ENCODE assay signal across 17 cellular contexts in genomic region chr19:17968376-17968775, GRCh38. TPM values are rescaled to one million over a fixed set of nuclear protein-coding genes. Genes with fewer than 3 reads are reported as not detected.
DNase-seq lines count a peak whose midpoint lies in the region; ATAC-seq and TF ChIP-seq lines count a peak whose summit lies in the region.
"Had no signal": no experiment of that assay in that cellular context is flagged by ENCODE, and none has a peak within 500 bp of the region (broad histone marks: within the 10 kb centered on the region; RNA-seq: fewer than 3 reads in every experiment).

No MANE protein-coding gene starts in this region.

- DNase-seq in NCI-H345 treated with DMSO at 0.1 percent for 48 hours (lab: John Stamatoyannopoulos, UW; ENCODE audit: unreplicated experiment), result peak; percentile 53
- DNase-seq in NCI-H345 (lab: John Stamatoyannopoulos, UW), result no peak
- peak; percentile 69 for DNase-seq in H7
- DNase-seq in endodermal cell, result no peak
- DNase-seq in neuronal stem cell (ENCODE audit: low spot score), result no peak
- DNase-seq in NCI-H82 (lab: John Stamatoyannopoulos, UW), result no peak
- no peak for DNase-seq in activated CD4-positive, alpha-beta T cell treated with anti-CD3 and anti-CD28 coated beads for 36 hours
- DNase-seq: DMS153, GDM1, KG1, NCI-H2081 treated with DMSO at 0.1 percent for 48 hours, NCI-H524 treated with DMSO at 0.1 percent for 48 hours, PC-9 had no signal

- no peak overlapping the region for H4K91ac ChIP-seq in neuronal stem cell (ENCODE audit: low read depth, low read length, poor library complexity)

- peak overlapping the region; percentile 80 for H3K23ac ChIP-seq in neuronal stem cell (ENCODE audit: low read depth, low read length, poor library complexity)

- H3K14ac ChIP-seq in neuronal stem cell (ENCODE audit: low read length), result no peak overlapping the region

- H3K4me3 Mint-ChIP-seq in endodermal cell, result peak overlapping the region; percentile 71
- no peak overlapping the region for H3K4me3 Mint-ChIP-seq in activated T-helper 17 cell treated with anti-CD3 and anti-CD28 coated beads, Interleukin-2, amount 50 U/mL, for 72 hours
- H3K4me3 Mint-ChIP-seq in activated CD4-positive, alpha-beta T cell treated with anti-CD3 and anti-CD28 coated beads for 36 hours, result no peak overlapping the region

- 79 to 100% methylated on average over 1 to 4 of the region's 4 CpGs for WGBS in endodermal cell (ENCODE audit: insufficient coverage in 1 of 2, insufficient read length in 1 of 2), 2 experiments
- WGBS in neuronal stem cell (ENCODE audit: extremely low coverage in 2 of 2, insufficient read length in 2 of 2, insufficient replicate concordance in 1 of 2), 2 donors, result no CpG with 5 or more reads among the region's 4 CpGs

- peaks cover 37% of the 10 kb centered on the region for H3K27me3 Mint-ChIP-seq in endodermal cell (ENCODE audit: insufficient read depth)
- H3K27me3 Mint-ChIP-seq in activated T-helper 17 cell treated with anti-CD3 and anti-CD28 coated beads, Interleukin-2, amount 50 U/mL, for 72 hours, result peaks cover 33% of the 10 kb centered on the region
- peaks cover 28% of the 10 kb centered on the region for H3K27me3 Mint-ChIP-seq in activated CD4-positive, alpha-beta T cell treated with anti-CD3 and anti-CD28 coated beads for 36 hours

- no peak overlapping the region for H3K18ac ChIP-seq in neuronal stem cell (ENCODE audit: low read length)

- no peak overlapping the region for H3K27ac Mint-ChIP-seq in endodermal cell
- no peak overlapping the region for H3K27ac Mint-ChIP-seq in activated T-helper 17 cell treated with anti-CD3 and anti-CD28 coated beads, Interleukin-2, amount 50 U/mL, for 72 hours
- no peak overlapping the region for H3K27ac Mint-ChIP-seq in activated CD4-positive, alpha-beta T cell treated with anti-CD3 and anti-CD28 coated beads for 36 hours

- H3K4me1 ChIP-seq in endodermal cell (ENCODE audit: control insufficient read depth, insufficient read depth, low read length) (no peaks in the 10 kb centered on the region), neuronal stem cell (ENCODE audit: control insufficient read depth in 2 of 2, insufficient read depth in 1 of 2, low read depth in 1 of 2, low read length in 2 of 2) (peaks cover 13 to 18% of the 10 kb centered on the region in 2 donors)
- H3K4me1 ChIP-seq: HAP-1 had no signal

- H3K4me3 ChIP-seq in H7 (ENCODE audit: insufficient read depth, low read depth, low read length) (no peak overlapping the region), endodermal cell (ENCODE audit: low read length) (no peak overlapping the region), neuronal stem cell (ENCODE audit: low read length in 2 of 2) (no peak overlapping the region)
- H3K4me3 ChIP-seq: A549, PC-9 had no signal

- no peak overlapping the region for H2AFZ ChIP-seq in neuronal stem cell (ENCODE audit: low read length)
- H2AFZ ChIP-seq: PC-9 had no signal

- no peak for TF ChIP-seq CTCF in endodermal cell (conservative IDR thresholded peaks at IDR 0.05)

- H3K9me3 Mint-ChIP-seq in endodermal cell, result no peaks in the 10 kb centered on the region
- no peaks in the 10 kb centered on the region for H3K9me3 Mint-ChIP-seq in activated T-helper 17 cell treated with anti-CD3 and anti-CD28 coated beads, Interleukin-2, amount 50 U/mL, for 72 hours
- no peaks in the 10 kb centered on the region for H3K9me3 Mint-ChIP-seq in activated CD4-positive, alpha-beta T cell treated with anti-CD3 and anti-CD28 coated beads for 36 hours (ENCODE audit: low read depth)

- no peak overlapping the region for H4K8ac ChIP-seq in neuronal stem cell (ENCODE audit: low read depth, low read length)

- H3K9ac ChIP-seq in endodermal cell (ENCODE audit: extremely low read depth, low read length, poor library complexity, severe bottlenecking) (no peak overlapping the region), neuronal stem cell (ENCODE audit: low read depth, low read length, poor library complexity) (no peak overlapping the region)

- H2BK120ac ChIP-seq in neuronal stem cell (ENCODE audit: low read depth, low read length), result no peak overlapping the region

- intact Hi-C loops in activated CD4-positive, alpha-beta T cell treated with anti-CD3 and anti-CD28 coated beads for 36 hours (cut with DNase I, micrococcal nuclease), result no loop called here

- H2BK15ac ChIP-seq in neuronal stem cell (ENCODE audit: low read length), result peak overlapping the region; percentile 58

- H2BK12ac ChIP-seq in neuronal stem cell (ENCODE audit: low read length), result no peak overlapping the region

- H3K4me1 Mint-ChIP-seq in endodermal cell, result peaks cover 5% of the 10 kb centered on the region
- H3K4me1 Mint-ChIP-seq in activated T-helper 17 cell treated with anti-CD3 and anti-CD28 coated beads, Interleukin-2, amount 50 U/mL, for 72 hours, result no peaks in the 10 kb centered on the region
- peaks cover 3% of the 10 kb centered on the region for H3K4me1 Mint-ChIP-seq in activated CD4-positive, alpha-beta T cell treated with anti-CD3 and anti-CD28 coated beads for 36 hours

- H3K4me2 ChIP-seq in neuronal stem cell (ENCODE audit: insufficient read depth, low read length, poor library complexity, severe bottlenecking), result no peak overlapping the region
- H3K4me2 ChIP-seq: A549, PC-9 had no signal

- peaks cover 2% of the 10 kb centered on the region for H3K79me1 ChIP-seq in neuronal stem cell (ENCODE audit: low read depth, low read length)

- POLR2A ChIA-PET in activated CD4-positive, alpha-beta T cell treated with anti-CD3 and anti-CD28 coated beads for 36 hours (lab: Charles Lee), result no interaction called here

- H2BK5ac ChIP-seq in neuronal stem cell (ENCODE audit: low read length), result no peak overlapping the region

- H3K27me3 ChIP-seq in H7 (ENCODE audit: control insufficient read depth, insufficient read depth, low read length) (peaks cover 12% of the 10 kb centered on the region), endodermal cell (ENCODE audit: control insufficient read depth, insufficient read depth, low read length, poor library complexity, severe bottlenecking) (peaks cover 13% of the 10 kb centered on the region), neuronal stem cell (ENCODE audit: control insufficient read depth in 3 of 3, insufficient read depth in 3 of 3, low read depth in 1 of 3, low read length in 3 of 3) (peaks cover 0 to 30% (median 11%) of the 10 kb centered on the region in 3 experiments)

- H3K36me3 Mint-ChIP-seq in endodermal cell (ENCODE audit: low read depth), result no peaks in the 10 kb centered on the region
- H3K36me3 Mint-ChIP-seq in activated T-helper 17 cell treated with anti-CD3 and anti-CD28 coated beads, Interleukin-2, amount 50 U/mL, for 72 hours (ENCODE audit: low read depth), result no peaks in the 10 kb centered on the region
- H3K36me3 Mint-ChIP-seq in activated CD4-positive, alpha-beta T cell treated with anti-CD3 and anti-CD28 coated beads for 36 hours (ENCODE audit: low read depth), result no peaks in the 10 kb centered on the region

- peak overlapping the region; percentile 74 for H2AK5ac ChIP-seq in neuronal stem cell (ENCODE audit: low read depth, low read length)

- H3K9me3 ChIP-seq in endodermal cell (ENCODE audit: control insufficient read depth, low read length) (no peaks in the 10 kb centered on the region), neuronal stem cell (replicated peaks in 1 of 2; ENCODE audit: control insufficient read depth in 2 of 2, insufficient read depth in 1 of 2, low read depth in 1 of 2, low read length in 2 of 2) (no peaks in the 10 kb centered on the region)
- H3K9me3 ChIP-seq: A549, HAP-1 had no signal

- CTCF ChIA-PET in activated CD4-positive, alpha-beta T cell treated with anti-CD3 and anti-CD28 coated beads for 36 hours (lab: Charles Lee), result interaction anchor here (0.7 kb wide), 1 partner anchor 22 kb away, joined by 3 read pairs; no protein-coding TSS in a partner anchor

- no peak overlapping the region for H3K4ac ChIP-seq in neuronal stem cell (ENCODE audit: low read length)

- no peaks in the 10 kb centered on the region for H3K36me3 ChIP-seq in H7 (replicated peaks; ENCODE audit: control insufficient read depth, insufficient read depth, low read length)
- H3K36me3 ChIP-seq in endodermal cell (ENCODE audit: control insufficient read depth, insufficient read depth, low read length), result no peaks in the 10 kb centered on the region
- H3K36me3 ChIP-seq in neuronal stem cell (replicated peaks in 1 of 2; ENCODE audit: control insufficient read depth in 2 of 2, insufficient read depth in 2 of 2, low read length in 2 of 2), result no peaks in the 10 kb centered on the region
- H3K36me3 ChIP-seq: HAP-1 had no signal

- H3K27ac ChIP-seq in endodermal cell (ENCODE audit: low read depth, low read length) (no peak overlapping the region), neuronal stem cell (replicated peaks; ENCODE audit: low read length) (no peak overlapping the region)
- H3K27ac ChIP-seq: A549, C4-2B, PC-9 had no signal

- no peak for ATAC-seq in activated T-helper 17 cell treated with anti-CD3 and anti-CD28 coated beads, Interleukin-2, amount 50 U/mL, for 72 hours (replicated peaks)
- no peak for ATAC-seq in activated CD4-positive, alpha-beta T cell treated with anti-CD3 and anti-CD28 coated beads for 36 hours
- ATAC-seq: A549 had no signal

RNA-seq across cellular contexts. Expression of gene KCNN1, which starts 1.5 kb away (rescaled TPM):
- total RNA-seq in H7 (2014; rRNA removed; shearing (Covaris generic)), result 4.3 and 7.4 TPM in 2 replicates
- total RNA-seq in endodermal cell, result 1 to 10 TPM; 5.8 to 8.2 TPM
- polyA plus RNA-seq in endodermal cell (2013, experiment 1 of 2), result 13.1 TPM
- polyA plus RNA-seq in endodermal cell (2013, experiment 2 of 2), result 11.3 TPM
- 8.4 TPM for polyA plus RNA-seq in neuronal stem cell (2013, experiment 1 of 2)
- 7.4 TPM for polyA plus RNA-seq in neuronal stem cell (2013, experiment 2 of 2)
- total RNA-seq in activated T-helper 17 cell treated with anti-CD3 and anti-CD28 coated beads, Interleukin-2, amount 50 U/mL, for 72 hours, result under 1 TPM; 0.50 to 0.61 TPM
- total RNA-seq in activated CD4-positive, alpha-beta T cell treated with anti-CD3 and anti-CD28 coated beads for 36 hours, result under 1 TPM in 1 of 2 experiments, not detected in 1; 0.05 TPM

RNA-seq across cellular contexts. Expression of gene CCDC124, which starts 35.6 kb away (rescaled TPM):
- total RNA-seq in H7 (2014; rRNA removed; shearing (Covaris generic)), result 39.7 and 55.4 TPM in 2 replicates
- 100 to 1,000 TPM; 129 to 143 TPM for total RNA-seq in endodermal cell
- polyA plus RNA-seq in endodermal cell (2013, experiment 1 of 2), result 93.5 TPM
- polyA plus RNA-seq in endodermal cell (2013, experiment 2 of 2), result 87.9 TPM
- 88.1 TPM for polyA plus RNA-seq in neuronal stem cell (2013, experiment 1 of 2)
- polyA plus RNA-seq in neuronal stem cell (2013, experiment 2 of 2), result 85.6 TPM
- 10 to 100 TPM; 52.4 to 90.5 TPM for total RNA-seq in activated T-helper 17 cell treated with anti-CD3 and anti-CD28 coated beads, Interleukin-2, amount 50 U/mL, for 72 hours
- total RNA-seq in activated CD4-positive, alpha-beta T cell treated with anti-CD3 and anti-CD28 coated beads for 36 hours, result 100 to 1,000 TPM in 1 of 2 experiments, 10 to 100 TPM in 1; 99.3 to 131 TPM

RNA-seq across cellular contexts. Expression of gene ARRDC2, which starts 39.6 kb away (rescaled TPM):
- total RNA-seq in H7 (2014; rRNA removed; shearing (Covaris generic)), result 4.8 and 14.0 TPM in 2 replicates
- total RNA-seq in endodermal cell, result 1 to 10 TPM; 6.8 to 7.0 TPM
- 3.3 TPM for polyA plus RNA-seq in endodermal cell (2013, experiment 1 of 2)
- polyA plus RNA-seq in endodermal cell (2013, experiment 2 of 2), result 2.4 TPM
- 0.81 TPM for polyA plus RNA-seq in neuronal stem cell (2013, experiment 1 of 2)
- 0.75 TPM for polyA plus RNA-seq in neuronal stem cell (2013, experiment 2 of 2)
- 10 to 100 TPM; 32.0 to 98.0 TPM for total RNA-seq in activated T-helper 17 cell treated with anti-CD3 and anti-CD28 coated beads, Interleukin-2, amount 50 U/mL, for 72 hours
- total RNA-seq in activated CD4-positive, alpha-beta T cell treated with anti-CD3 and anti-CD28 coated beads for 36 hours, result 10 to 100 TPM; 13.5 to 21.7 TPM

Comparison
In these comparisons a context has a peak if more than half of its experiments do, and no peak if none do; other contexts are left out.
1. DNase-seq: peak in NCI-H345 treated with DMSO at 0.1 percent for 48 hours (single experiment) and H7 (single experiment); none in NCI-H345 (single experiment), endodermal cell (single experiment), neuronal stem cell (single experiment), NCI-H82 (single experiment) and activated CD4-positive, alpha-beta T cell treated with anti-CD3 and anti-CD28 coated beads for 36 hours (single experiment).